In the genomic region with DNA sequence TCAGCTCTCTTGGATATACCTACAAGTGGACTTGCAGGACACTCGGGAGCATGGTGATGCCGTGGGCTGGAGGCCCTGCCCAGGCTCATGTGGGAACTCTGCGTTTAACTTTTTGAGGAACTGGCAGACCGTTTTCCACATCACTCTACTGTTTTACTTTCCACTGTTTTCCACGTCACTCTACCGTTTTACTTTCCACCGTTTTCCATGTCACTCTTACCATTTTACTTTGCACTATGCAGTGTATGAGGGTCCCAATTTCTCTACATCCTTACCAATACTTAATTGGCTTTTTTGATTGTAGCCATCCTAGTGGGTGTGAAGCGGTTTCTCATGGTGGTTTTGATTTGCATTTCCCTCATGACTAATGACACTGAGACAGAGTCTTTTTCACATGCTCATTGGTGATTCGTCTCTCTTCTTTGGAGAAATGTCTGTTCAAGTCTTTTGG, we compare ENCODE assay signal across 13 cellular contexts. TPM values are rescaled to one million over a fixed set of nuclear protein-coding genes. Genes with fewer than 3 reads are reported as not detected.
DNase-seq lines count a peak whose midpoint lies in the region; ATAC-seq and TF ChIP-seq lines count a peak whose summit lies in the region.
"Had no signal": no experiment of that assay in that cellular context is flagged by ENCODE, and none has a peak within 500 bp of the region (broad histone marks: within the 10 kb centered on the region; RNA-seq: fewer than 3 reads in every experiment).

No MANE protein-coding gene starts in this region.

- ATAC-seq in GM18520 (IDR thresholded peaks at IDR 0.05; ENCODE audit: unreplicated experiment) (peak; percentile 52), HG02885 (IDR thresholded peaks at IDR 0.05; ENCODE audit: poor library complexity, unreplicated experiment) (peak; percentile 49)
- ATAC-seq in activated naive CD4-positive, alpha-beta T cell treated with anti-CD3 and anti-CD28 coated beads, Interleukin-2, amount 50 U/mL, for 72 hours: peak; percentile 32 to 67

- H3K27me3 ChIP-seq in ascending aorta: no peaks in the 10 kb centered on the region
- H3K27me3 ChIP-seq: breast epithelium had no signal

- H3K4me3 ChIP-seq in ascending aorta: no peak overlapping the region
- H3K4me3 ChIP-seq: breast epithelium had no signal

- TF ChIP-seq CTCF in ascending aorta (IDR thresholded peaks at IDR 0.05): no peak

- intact Hi-C loops in ascending aorta (cut with DNase I): no loop called here

- no peaks in the 10 kb centered on the region for H3K9me3 ChIP-seq in ascending aorta
- H3K9me3 ChIP-seq: breast epithelium had no signal

- H3K9me3 Mint-ChIP-seq in activated naive CD4-positive, alpha-beta T cell treated with anti-CD3 and anti-CD28 coated beads, Interleukin-2, amount 50 U/mL, for 72 hours: peaks cover 0 to 15% of the 10 kb centered on the region in 2 donors
- H3K9me3 Mint-ChIP-seq: mesothelial cell of epicardium had no signal

- H3K36me3 Mint-ChIP-seq in activated naive CD4-positive, alpha-beta T cell treated with anti-CD3 and anti-CD28 coated beads, Interleukin-2, amount 50 U/mL, for 72 hours: peaks cover 5 to 24% of the 10 kb centered on the region in 2 donors

- peak overlapping the region; percentile 84 to 95 for H3K27ac Mint-ChIP-seq in activated naive CD4-positive, alpha-beta T cell treated with anti-CD3 and anti-CD28 coated beads, Interleukin-2, amount 50 U/mL, for 72 hours

- peaks cover 0 to 14% of the 10 kb centered on the region in 2 donors for H3K4me1 ChIP-seq in ascending aorta
- H3K4me1 ChIP-seq: breast epithelium had no signal

- H3K36me3 ChIP-seq in ascending aorta: no peaks in the 10 kb centered on the region
- H3K36me3 ChIP-seq: breast epithelium had no signal

- no peak overlapping the region for H3K27ac ChIP-seq in ascending aorta
- H3K27ac ChIP-seq: breast epithelium, VCaP had no signal

- DNase-seq in activated naive CD4-positive, alpha-beta T cell treated with anti-CD3 and anti-CD28 coated beads, Interleukin-2, amount 50 U/mL, for 72 hours (ENCODE audit: low spot score in 2 of 2): no peak
- DNase-seq in renal cortical epithelial cell (ENCODE audit: low read depth): peak; percentile 56
- no peak for DNase-seq in ascending aorta (ENCODE audit: low spot score in 2 of 2)
- DNase-seq in RPMI8226: no peak
- DNase-seq in GM03348 (ENCODE audit: low spot score): no peak
- DNase-seq: foreskin melanocyte, NCI-H82, substantia nigra had no signal

RNA-seq across cellular contexts. Expression of a gene that starts 40.5 kb away (rescaled TPM):
- 100 to 1,000 TPM; 122 to 134 TPM for total RNA-seq in activated naive CD4-positive, alpha-beta T cell treated with anti-CD3 and anti-CD28 coated beads, Interleukin-2, amount 50 U/mL, for 72 hours
- total RNA-seq in renal cortical epithelial cell: 44.1 and 93.9 TPM in 2 replicates
- 63.3 TPM for total RNA-seq in ascending aorta
